ENCODE assay signal across 8 cellular contexts in genomic region chr2:203484266-203485112, GRCh38. TPM values are rescaled to one million over a fixed set of nuclear protein-coding genes. Genes with fewer than 3 reads are reported as not detected.
A peak's percentile ranks its signal among the peaks of the same experiment; 100 is the strongest.
DNase-seq lines count a peak whose midpoint lies in the region; ATAC-seq, FAIRE-seq and TF ChIP-seq lines count a peak whose summit lies in the region.

No MANE protein-coding gene starts in this region.

- H3K27ac ChIP-seq in esophagus squamous epithelium = no peak overlapping the region
- H3K27ac ChIP-seq in osteoblast (ENCODE audit: low read depth, low read length) = peak overlapping the region; percentile 13

- no peak for FAIRE-seq in D721Med (lab: Jason Lieb, UNC)

- intact Hi-C loops in esophagus squamous epithelium (cut with DNase I) = loop anchor here (10.0 kb wide), 1 partner anchor 420 kb away; no protein-coding TSS in a partner anchor

- H3K4me2 ChIP-seq in osteoblast (ENCODE audit: insufficient read depth, low read length) = no peak overlapping the region

- H3K27me3 ChIP-seq in esophagus squamous epithelium (no peaks in the 10 kb centered on the region), osteoblast (ENCODE audit: insufficient read depth, low read length) (no peaks in the 10 kb centered on the region)

- WGBS in esophagus squamous epithelium, 2 donors = 62 to 79% methylated on average over 7 to 8 of the region's 8 CpGs

- H3K4me1 ChIP-seq in esophagus squamous epithelium (peaks cover 0 to 5% (median 0%) of the 10 kb centered on the region in 3 donors), osteoblast (ENCODE audit: insufficient read depth, low read length) (peaks cover 3% of the 10 kb centered on the region)

- no peak overlapping the region for H3K4me3 ChIP-seq in esophagus squamous epithelium
- no peak overlapping the region for H3K4me3 ChIP-seq in osteoblast (ENCODE audit: insufficient read depth, low read length)

- H4K20me1 ChIP-seq in osteoblast (ENCODE audit: insufficient read depth, low read length) = peaks cover 8% of the 10 kb centered on the region

- DNase-seq in D721Med (ENCODE audit: insufficient read length, low spot score) = no peak
- DNase-seq in MV-4-11 (lab: John Stamatoyannopoulos, UW) = peak; percentile 55
- peak; percentile 70 for DNase-seq in activated CD8-positive, alpha-beta memory T cell treated with anti-CD3 and anti-CD28 coated beads for 24 hours
- DNase-seq in esophagus squamous epithelium (lab: John Stamatoyannopoulos, UW) = no peak
- DNase-seq in osteoblast (ENCODE audit: insufficient read length, low spot score, missing footprints) = no peak

- peak; percentile 45 for TF ChIP-seq CTCF in D721Med (IDR thresholded peaks at IDR 0.05; ENCODE audit: insufficient read depth, missing control alignments)
- peak in 5 of 6 experiments; percentile 45 to 75 (median 62) for TF ChIP-seq CTCF in esophagus squamous epithelium (IDR thresholded peaks at IDR 0.05)
- TF ChIP-seq CTCF in osteoblast (IDR thresholded peaks at IDR 0.05; ENCODE audit: extremely low read depth, low read depth, low read length) = peak; percentile 49

- H3K9me3 ChIP-seq in esophagus squamous epithelium (no peaks in the 10 kb centered on the region), osteoblast (ENCODE audit: low read depth, low read length) (no peaks in the 10 kb centered on the region)

- peaks cover 92% of the 10 kb centered on the region for H3K79me2 ChIP-seq in osteoblast (ENCODE audit: insufficient read depth, low read length)

- TF ChIP-seq POLR2A in esophagus squamous epithelium (IDR thresholded peaks at IDR 0.05) = no peak

- H2AFZ ChIP-seq in osteoblast (ENCODE audit: low read length) = no peak overlapping the region

- ATAC-seq in GM21447 (IDR thresholded peaks at IDR 0.05; ENCODE audit: unreplicated experiment) = peak; percentile 74
- ATAC-seq in GM19467 (IDR thresholded peaks at IDR 0.05; ENCODE audit: unreplicated experiment) = no peak
- no peak for ATAC-seq in HG03439 (IDR thresholded peaks at IDR 0.05; ENCODE audit: unreplicated experiment)

- H3K36me3 ChIP-seq in esophagus squamous epithelium (peaks cover 0 to 76% (median 0%) of the 10 kb centered on the region in 3 donors), osteoblast (ENCODE audit: insufficient read depth, low read length) (peaks cover 84% of the 10 kb centered on the region)

RNA-seq across cellular contexts. Expression of gene RAPH1, which starts 50.6 kb away (rescaled TPM):
- total RNA-seq in esophagus squamous epithelium (100 to 1,000 TPM in 1 of 4 donors, 10 to 100 TPM in 3; 10.6 to 105 (median 26.0) TPM), osteoblast (46.9 and 57.2 TPM in 2 replicates)

Comparison
In these comparisons a context has a peak if more than half of its experiments do, and no peak if none do; other contexts are left out.
1. DNase-seq: peak in MV-4-11 (single experiment) and activated CD8-positive, alpha-beta memory T cell treated with anti-CD3 and anti-CD28 coated beads for 24 hours (single experiment); none in D721Med (single experiment), esophagus squamous epithelium (single experiment) and osteoblast (single experiment).
2. Peak in every context shown above with its lines, with median percentiles within 50 percentile points of each other: CTCF ChIP-seq.